In genomic region chr13:113763961-113764792, GRCh38 we compare ENCODE assay signal across 16 cellular contexts. TPM values are rescaled to one million over a fixed set of nuclear protein-coding genes. Genes with fewer than 3 reads are reported as not detected.
"Had no signal": no experiment of that assay in that cellular context is flagged by ENCODE, and none has a peak within 500 bp of the region (broad histone marks: within the 10 kb centered on the region; RNA-seq: fewer than 3 reads in every experiment).

No MANE protein-coding gene starts in this region.

- H3K27me3 ChIP-seq: thyroid gland, uterus had no signal

- H3K9me3 Mint-ChIP-seq: activated CD4-positive, alpha-beta T cell treated with anti-CD3 and anti-CD28 coated beads, Interleukin-2, amount 10 ng/mL, durations not matched to agents 7 days and 5 days; activated T-helper 1 cell treated with anti-CD3 and anti-CD28 coated beads, Interleukin-12 subunit alpha, Interleukin-12 subunit beta, Interleukin-2, Interleukin-4 antibody, amounts not matched to agents 30 ng/mL and 10 ng/mL and 1 ng/mL, durations not matched to agents 14 hours and 24 hours and 36 hours; dendritic cell treated with granulocyte-macrophage colony-stimulating factor and Interleukin-4, amounts not matched to agents 40 ng/mL and 50 ng/mL, for 4 days; effector memory CD8-positive, alpha-beta T cell; T-helper 2 cell treated with Interferon-gamma antibody and Interleukin-4, amounts not matched to agents 5 μg/mL and 100 μg/mL, for 36 hours had no signal

- ATAC-seq: effector memory CD8-positive, alpha-beta T cell had no signal

- H3K9me3 ChIP-seq: breast epithelium, heart left ventricle, thyroid gland, uterus had no signal

- DNase-seq: activated CD4-positive, alpha-beta T cell treated with anti-CD3 and anti-CD28 coated beads, Interleukin-2, amount 10 ng/mL, durations not matched to agents 7 days and 5 days; activated naive CD4-positive, alpha-beta T cell treated with Interleukin-2 at 50 U/mL for 16 hours; anterior cingulate cortex; effector memory CD8-positive, alpha-beta T cell; SW 1271; thyroid gland; uterus had no signal

- H3K4me3 ChIP-seq: breast epithelium, heart left ventricle, lung, smooth muscle cell, thyroid gland, uterus had no signal

- H3K27ac ChIP-seq: breast epithelium, epithelial cell of prostate, heart left ventricle, thyroid gland, uterus had no signal

- H3K27ac Mint-ChIP-seq: activated CD4-positive, alpha-beta T cell treated with anti-CD3 and anti-CD28 coated beads, Interleukin-2, amount 10 ng/mL, durations not matched to agents 7 days and 5 days; activated T-helper 1 cell treated with anti-CD3 and anti-CD28 coated beads, Interleukin-12 subunit alpha, Interleukin-12 subunit beta, Interleukin-2, Interleukin-4 antibody, amounts not matched to agents 30 ng/mL and 10 ng/mL and 1 ng/mL, durations not matched to agents 14 hours and 24 hours and 36 hours; dendritic cell treated with granulocyte-macrophage colony-stimulating factor and Interleukin-4, amounts not matched to agents 40 ng/mL and 50 ng/mL, for 4 days; effector memory CD8-positive, alpha-beta T cell; T-helper 2 cell treated with Interferon-gamma antibody and Interleukin-4, amounts not matched to agents 5 μg/mL and 100 μg/mL, for 36 hours had no signal

- H3K4me3 Mint-ChIP-seq: activated CD4-positive, alpha-beta T cell treated with anti-CD3 and anti-CD28 coated beads, Interleukin-2, amount 10 ng/mL, durations not matched to agents 7 days and 5 days; activated T-helper 1 cell treated with anti-CD3 and anti-CD28 coated beads, Interleukin-12 subunit alpha, Interleukin-12 subunit beta, Interleukin-2, Interleukin-4 antibody, amounts not matched to agents 30 ng/mL and 10 ng/mL and 1 ng/mL, durations not matched to agents 14 hours and 24 hours and 36 hours; dendritic cell treated with granulocyte-macrophage colony-stimulating factor and Interleukin-4, amounts not matched to agents 40 ng/mL and 50 ng/mL, for 4 days; effector memory CD8-positive, alpha-beta T cell; T-helper 2 cell treated with Interferon-gamma antibody and Interleukin-4, amounts not matched to agents 5 μg/mL and 100 μg/mL, for 36 hours had no signal

- H3K36me3 ChIP-seq: breast epithelium, thyroid gland, uterus had no signal

- H3K4me1 ChIP-seq: breast epithelium, uterus had no signal

RNA-seq across cellular contexts. Expression of gene TMEM255B, which starts 5.2 kb away (rescaled TPM):
- total RNA-seq: frontal cortex had no signal
